ENCODE assay signal across 9 cellular contexts in genomic region chr5:35856186-35857003, GRCh38. TPM values are rescaled to one million over a fixed set of nuclear protein-coding genes. Genes with fewer than 3 reads are reported as not detected.
DNase-seq lines count a peak whose midpoint lies in the region; ATAC-seq and TF ChIP-seq lines count a peak whose summit lies in the region.
"Had no signal": no experiment of that assay in that cellular context is flagged by ENCODE, and none has a peak within 500 bp of the region (broad histone marks: within the 10 kb centered on the region; RNA-seq: fewer than 3 reads in every experiment).

IL7R (plus strand) TSS chr5:35856891; CDS start chr5:35856978, 87 bp downstream.

- H3K4me1 Mint-ChIP-seq in CD4-positive, alpha-beta memory T cell: peaks cover 38 to 73% (median 49%) of the 10 kb centered on the region in 4 donors
- H3K4me1 Mint-ChIP-seq in activated B cell treated with CpG ODN at 0.5 μM for 24 hours: peaks cover 34% of the 10 kb centered on the region

- H3K4me1 ChIP-seq in CD4-positive, alpha-beta memory T cell (ENCODE audit: insufficient read depth, low read length): peaks cover 55% of the 10 kb centered on the region
- H3K4me1 ChIP-seq in lower lobe of right lung (peaks cover 28% of the 10 kb centered on the region), ascending aorta (no peaks in the 10 kb centered on the region)

- peak within 1 kb of the TSS; percentile 97 for H3K27ac ChIP-seq in CD4-positive, alpha-beta memory T cell (ENCODE audit: low read depth, low read length)
- H3K27ac ChIP-seq in lower lobe of right lung (peak within 1 kb of the TSS; percentile 86), ascending aorta (no peak within 1 kb of the TSS)

- CTCF ChIA-PET in CD4-positive, alpha-beta memory T cell (lab: Charles Lee; ENCODE audit: partially characterized antibody): interaction anchor here (0.9 to 16.0 kb wide), 10 partner anchors 11 to 206 kb away, joined by 3 to 325 read pairs (median 7); no protein-coding TSS in a partner anchor
- CTCF ChIA-PET in activated B cell treated with CpG ODN at 0.5 μM for 24 hours (lab: Charles Lee): no interaction called here

- H3K27ac Mint-ChIP-seq in CD4-positive, alpha-beta memory T cell: peak within 1 kb of the TSS; percentile 94 to 100 (median 100)
- H3K27ac Mint-ChIP-seq in activated B cell treated with CpG ODN at 0.5 μM for 24 hours: no peak within 1 kb of the TSS
- H3K27ac Mint-ChIP-seq: memory B cell had no signal

- H3K36me3 Mint-ChIP-seq in CD4-positive, alpha-beta memory T cell: peaks cover 44 to 52% of the 10 kb centered on the region in 2 donors
- H3K36me3 Mint-ChIP-seq in activated B cell treated with CpG ODN at 0.5 μM for 24 hours (ENCODE audit: low read depth): no peaks in the 10 kb centered on the region
- H3K36me3 Mint-ChIP-seq: memory B cell had no signal

- ATAC-seq in HG03469 (IDR thresholded peaks at IDR 0.05; ENCODE audit: unreplicated experiment) (peak; percentile 40), activated B cell treated with CpG ODN at 0.5 μM for 24 hours (ENCODE audit: low read depth) (peak; percentile 26), lower lobe of right lung (peak; percentile 62 to 71)

- intact Hi-C loops in CD4-positive, alpha-beta memory T cell (cut with micrococcal nuclease): loop anchor here (10.0 kb wide), 1 partner anchor 388 kb away; the partner anchor contains the start of gene NADK2
- intact Hi-C loops in activated B cell treated with CpG ODN at 0.5 μM for 24 hours (cut with micrococcal nuclease) (no loop called here), lower lobe of right lung (cut with DNase I) (no loop called here), ascending aorta (cut with DNase I) (no loop called here)

- peak within 1 kb of the TSS; percentile 88 to 99 (median 96) for H3K4me3 Mint-ChIP-seq in CD4-positive, alpha-beta memory T cell
- H3K4me3 Mint-ChIP-seq in activated B cell treated with CpG ODN at 0.5 μM for 24 hours: no peak within 1 kb of the TSS
- H3K4me3 Mint-ChIP-seq: memory B cell had no signal

- TF ChIP-seq CTCF in activated B cell treated with CpG ODN at 0.5 μM for 24 hours (IDR thresholded peaks at IDR 0.05): no peak
- TF ChIP-seq CTCF in lower lobe of right lung (IDR thresholded peaks at IDR 0.05): no peak
- no peak for TF ChIP-seq CTCF in ascending aorta (IDR thresholded peaks at IDR 0.05)

- H3K4me3 ChIP-seq in CD4-positive, alpha-beta memory T cell (ENCODE audit: low read length in 2 of 2): peak within 1 kb of the TSS; percentile 82 to 85
- H3K4me3 ChIP-seq in lower lobe of right lung (peak within 1 kb of the TSS; percentile 48), ascending aorta (no peak within 1 kb of the TSS)

- peaks cover 27% of the 10 kb centered on the region for H3K36me3 ChIP-seq in CD4-positive, alpha-beta memory T cell (ENCODE audit: insufficient read depth, low read length)
- H3K36me3 ChIP-seq in lower lobe of right lung (peaks cover 6% of the 10 kb centered on the region), ascending aorta (no peaks in the 10 kb centered on the region)

- peak; percentile 52 to 85 (median 81) for DNase-seq in CD4-positive, alpha-beta memory T cell
- no peak for DNase-seq in activated B cell treated with CpG ODN at 0.5 μM for 24 hours
- no peak for DNase-seq in lower lobe of right lung
- no peak for DNase-seq in NCI-H1092 treated with DMSO at 0.1 percent for 48 hours (lab: John Stamatoyannopoulos, UW)
- DNase-seq in mesenteric fat pad (ENCODE audit: low spot score): no peak
- DNase-seq in ascending aorta (ENCODE audit: low spot score in 2 of 2): no peak
- no peak for DNase-seq in NCI-H146 (lab: John Stamatoyannopoulos, UW)

- H3K27me3 Mint-ChIP-seq in CD4-positive, alpha-beta memory T cell: no peaks in the 10 kb centered on the region
- peaks cover 4% of the 10 kb centered on the region for H3K27me3 Mint-ChIP-seq in activated B cell treated with CpG ODN at 0.5 μM for 24 hours
- H3K27me3 Mint-ChIP-seq: memory B cell had no signal

- POLR2A ChIA-PET in CD4-positive, alpha-beta memory T cell (lab: Charles Lee; ENCODE audit: partially characterized antibody): interaction anchor here (0.8 to 19.9 kb wide), 16 partner anchors 11 to 239 kb away, joined by 3 to 2275 read pairs (median 15); partner anchors contain the start of gene SPEF2
- POLR2A ChIA-PET in activated B cell treated with CpG ODN at 0.5 μM for 24 hours (lab: Charles Lee): no interaction called here

- peaks cover 0 to 6% (median 0%) of the 10 kb centered on the region in 8 donors for H3K9me3 Mint-ChIP-seq in CD4-positive, alpha-beta memory T cell
- no peaks in the 10 kb centered on the region for H3K9me3 Mint-ChIP-seq in activated B cell treated with CpG ODN at 0.5 μM for 24 hours
- H3K9me3 Mint-ChIP-seq: memory B cell had no signal

- H3K9me3 ChIP-seq in CD4-positive, alpha-beta memory T cell (ENCODE audit: control insufficient read depth in 1 of 2, low read length in 2 of 2): no peaks in the 10 kb centered on the region
- H3K9me3 ChIP-seq in lower lobe of right lung (no peaks in the 10 kb centered on the region), ascending aorta (no peaks in the 10 kb centered on the region)

- H3K27me3 ChIP-seq in CD4-positive, alpha-beta memory T cell (ENCODE audit: insufficient read depth, low read length): no peaks in the 10 kb centered on the region
- H3K27me3 ChIP-seq in lower lobe of right lung (ENCODE audit: low read depth) (no peaks in the 10 kb centered on the region), ascending aorta (no peaks in the 10 kb centered on the region)

RNA-seq across cellular contexts. Expression of gene IL7R, which starts in this region (rescaled TPM):
- total RNA-seq in CD4-positive, alpha-beta memory T cell: 1,000 to 10,000 TPM; 2,390 to 2,440 TPM
- polyA plus RNA-seq in CD4-positive, alpha-beta memory T cell: 1,000 to 10,000 TPM in 1 of 2 donors, 100 to 1,000 TPM in 1; 514 to 1,212 TPM
- total RNA-seq in activated B cell treated with CpG ODN at 0.5 μM for 24 hours (1.9 and 3.0 TPM in 2 replicates), lower lobe of right lung (168 TPM), mesenteric fat pad (5.2 TPM), ascending aorta (6.6 TPM)

Comparison
In these comparisons a context has a peak if more than half of its experiments do, and no peak if none do; other contexts are left out.
1. RNA of gene IL7R (total RNA-seq): 2,390 to 2,440 TPM in CD4-positive, alpha-beta memory T cell and 168 TPM in lower lobe of right lung (single experiment); 6.6 TPM in ascending aorta (single experiment), 5.2 TPM in mesenteric fat pad (single experiment) and 1.9 to 3.0 TPM in activated B cell treated with CpG ODN at 0.5 μM for 24 hours; every median in the first group is over 10 times any median in the second.
2. RNA of gene IL7R (total RNA-seq): 2,390 to 2,440 TPM in CD4-positive, alpha-beta memory T cell; 168 TPM in lower lobe of right lung (single experiment); every median in the first group is over 10 times any median in the second.
3. DNase-seq: peak in CD4-positive, alpha-beta memory T cell (5 of 5); none in activated B cell treated with CpG ODN at 0.5 μM for 24 hours (single experiment), lower lobe of right lung (single experiment), NCI-H1092 treated with DMSO at 0.1 percent for 48 hours (single experiment), mesenteric fat pad (single experiment), ascending aorta (0 of 2) and NCI-H146 (single experiment).
4. H3K27ac ChIP-seq: peak in CD4-positive, alpha-beta memory T cell (single experiment) and lower lobe of right lung (single experiment); none in ascending aorta (0 of 2).
5. H3K4me3 ChIP-seq: peak in CD4-positive, alpha-beta memory T cell (2 of 2) and lower lobe of right lung (single experiment); none in ascending aorta (0 of 2).
6. Peak in every context shown above with its lines, with median percentiles within 50 percentile points of each other: ATAC-seq.